21 cellular contexts compared by ENCODE assay signal in the genomic region with DNA sequence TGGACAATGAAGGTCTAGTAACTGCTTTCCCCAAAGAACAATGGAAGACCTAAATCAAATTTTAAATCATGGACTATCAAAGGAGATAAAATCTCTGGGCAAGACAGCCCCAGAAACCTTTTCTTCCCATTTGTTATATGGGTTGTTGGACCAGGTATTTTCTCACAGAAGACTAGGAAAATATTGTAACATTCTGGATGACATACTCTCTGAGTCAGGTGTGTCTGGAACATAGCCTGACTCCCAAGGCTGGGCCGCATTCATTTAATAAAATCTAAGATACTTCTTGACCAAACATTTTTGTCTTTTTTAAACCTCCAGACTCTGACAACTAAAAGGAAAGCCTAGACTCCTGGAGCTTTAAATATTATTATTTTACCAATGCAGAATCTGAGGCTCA.
"Had no signal": no experiment of that assay in that cellular context is flagged by ENCODE, and none has a peak within 500 bp of the region (broad histone marks: within the 10 kb centered on the region; RNA-seq: fewer than 3 reads in every experiment).

No MANE protein-coding gene starts in this region.

- H3K4me1 ChIP-seq: colonic mucosa, parathyroid adenoma, right lobe of liver, testis, tibial artery had no signal

- H3K27ac ChIP-seq: colonic mucosa, esophagus muscularis mucosa, neural progenitor cell, parathyroid adenoma, right lobe of liver, testis, tibial artery had no signal

- H3K27me3 ChIP-seq: colonic mucosa, esophagus muscularis mucosa, neural progenitor cell, right lobe of liver, testis, tibial artery had no signal

- H3K4me3 ChIP-seq: colonic mucosa, esophagus muscularis mucosa, lung, neural progenitor cell, right lobe of liver, testis, tibial artery had no signal

- DNase-seq: colonic mucosa; dermis blood vessel endothelial cell; effector memory CD4-positive, alpha-beta T cell; head of caudate nucleus; kidney; mesenchymal stem cell; naive thymus-derived CD4-positive, alpha-beta T cell; right lobe of liver; small intestine; stimulated activated CD4-positive, alpha-beta T cell treated with anti-CD3 and anti-CD28 coated beads, Interleukin-15, amount 100 ng/mL, for 24 hours; stimulated activated CD4-positive, alpha-beta T cell treated with anti-CD3 and anti-CD28 coated beads, Interleukin-2, amount 100 ng/mL, for 48 hours; stimulated activated CD8-positive, alpha-beta memory T cell treated with anti-CD3 and anti-CD28 coated beads, Interleukin-4, amount 100 ng/mL, for 48 hours; stimulated activated naive CD4-positive, alpha-beta T cell; stimulated activated naive CD8-positive, alpha-beta T cell treated with anti-CD3 and anti-CD28 coated beads, Interleukin-15, amount 100 ng/mL, for 72 hours; testis; tibial artery had no signal

- H3K36me3 ChIP-seq: colonic mucosa, esophagus muscularis mucosa, neural progenitor cell, right lobe of liver, tibial artery had no signal

- H3K9me3 ChIP-seq: colonic mucosa, esophagus muscularis mucosa, right lobe of liver, testis had no signal

- ATAC-seq: left lobe of liver; naive thymus-derived CD4-positive, alpha-beta T cell; right lobe of liver; stimulated activated naive CD8-positive, alpha-beta T cell treated with anti-CD3 and anti-CD28 coated beads, Interleukin-15, amount 100 ng/mL, for 72 hours had no signal
